ENCODE assay signal across 8 cellular contexts in genomic region chr15:60478633-60479360, GRCh38. TPM values are rescaled to one million over a fixed set of nuclear protein-coding genes. Genes with fewer than 3 reads are reported as not detected.
DNase-seq lines count a peak whose midpoint lies in the region; TF ChIP-seq lines count a peak whose summit lies in the region.

Gene ICE2, minus strand, starts transcription at chr15:60479142. Its CDS starts 1,165 bp downstream, at chr15:60477977.

- H3K9ac ChIP-seq in MM.1S (ENCODE audit: low read length) (peak within 1 kb of the TSS; percentile 93), neural cell (ENCODE audit: low read length) (peak within 1 kb of the TSS; percentile 89)

- peak within 1 kb of the TSS; percentile 85 for H3K4me3 ChIP-seq in HAP-1
- H3K4me3 ChIP-seq in MM.1S (ENCODE audit: low read length), result peak within 1 kb of the TSS; percentile 77
- peak within 1 kb of the TSS; percentile 86 for H3K4me3 ChIP-seq in fibroblast of villous mesenchyme (ENCODE audit: low read depth, low read length)
- H3K4me3 ChIP-seq in neural cell (ENCODE audit: low read length), result peak within 1 kb of the TSS; percentile 80
- H3K4me3 ChIP-seq in stomach, result peak within 1 kb of the TSS; percentile 62 to 76 (median 74)

- peaks cover 26% of the 10 kb centered on the region for H3K4me1 ChIP-seq in HAP-1
- peaks cover 27% of the 10 kb centered on the region for H3K4me1 ChIP-seq in MM.1S (ENCODE audit: low read length)
- H3K4me1 ChIP-seq in stomach, result peaks cover 21 to 58% (median 39%) of the 10 kb centered on the region in 4 donors

- peaks cover 40% of the 10 kb centered on the region for H3K79me2 ChIP-seq in MM.1S (ENCODE audit: low read length)
- H3K79me2 ChIP-seq in neural cell (replicated peaks; ENCODE audit: insufficient read depth, low read length), result peaks cover 20% of the 10 kb centered on the region

- peak in 2 of 4 donors; percentile 79 to 80 for TF ChIP-seq POLR2A in stomach (IDR thresholded peaks at IDR 0.05)

- in situ Hi-C loops in G401 (cut with HindIII; ENCODE audit: low sequenced_read_pairs) (no loop called here), HAP-1 (cut with MboI; ENCODE audit: low sequenced_read_pairs) (no loop called here)

- peak; percentile 92 for DNase-seq in G401 (ENCODE audit: low spot score)
- DNase-seq in HAP-1 (ENCODE audit: low spot score in 2 of 2), result peak; percentile 92 to 97
- DNase-seq in MM.1S, result peak; percentile 97
- DNase-seq in SIG-M5 (lab: John Stamatoyannopoulos, UW), result peak; percentile 29
- peak; percentile 96 for DNase-seq in activated gamma-delta T cell treated with Interleukin-2 at 50 U/mL for 16 hours
- DNase-seq in fibroblast of villous mesenchyme (ENCODE audit: low read depth), result peak; percentile 96
- DNase-seq in stomach, result peak; percentile 98

- intact Hi-C loops in stomach (cut with DNase I; ENCODE audit: low total_unique reads), result no loop called here

- H3K4me2 ChIP-seq in MM.1S (ENCODE audit: low read depth, low read length), result peak within 1 kb of the TSS; percentile 89
- H3K4me2 ChIP-seq in neural cell (ENCODE audit: low read length), result peak within 1 kb of the TSS; percentile 87

- H3F3A ChIP-seq in MM.1S (ENCODE audit: insufficient read depth, low read length) (peaks cover 12% of the 10 kb centered on the region), neural cell (ENCODE audit: insufficient read depth, low read length, poor library complexity, severe bottlenecking) (no peaks in the 10 kb centered on the region)

- peak; percentile 75 for TF ChIP-seq EP300 in neural cell (conservative IDR thresholded peaks at IDR 0.05; ENCODE audit: poor library complexity, severe bottlenecking)
- no peak for TF ChIP-seq EP300 in stomach (IDR thresholded peaks at IDR 0.05)

- H3K27ac ChIP-seq in MM.1S (ENCODE audit: low read length) (peak within 1 kb of the TSS; percentile 84), neural cell (ENCODE audit: low read length) (peak within 1 kb of the TSS; percentile 92), stomach (peak within 1 kb of the TSS; percentile 94 to 96 (median 95))

- H4K20me1 ChIP-seq in MM.1S (ENCODE audit: insufficient read depth, low read length) (no peaks in the 10 kb centered on the region), neural cell (ENCODE audit: insufficient read depth) (no peaks in the 10 kb centered on the region)

- H3K27me3 ChIP-seq in HAP-1 (ENCODE audit: low read depth), result no peaks in the 10 kb centered on the region
- no peaks in the 10 kb centered on the region for H3K27me3 ChIP-seq in MM.1S (replicated peaks; ENCODE audit: insufficient read depth, low read length)
- no peaks in the 10 kb centered on the region for H3K27me3 ChIP-seq in neural cell (ENCODE audit: insufficient read depth, low read depth, low read length)
- no peaks in the 10 kb centered on the region for H3K27me3 ChIP-seq in stomach

- H2AFZ ChIP-seq in MM.1S (ENCODE audit: low read length), result peak within 1 kb of the TSS; percentile 61
- H2AFZ ChIP-seq in neural cell (ENCODE audit: low read depth, low read length), result peak within 1 kb of the TSS; percentile 99

- peak; percentile 33 for TF ChIP-seq RAD21 in neural cell (conservative IDR thresholded peaks at IDR 0.05)

- H3K36me3 ChIP-seq in HAP-1 (replicated peaks), result peaks cover 17% of the 10 kb centered on the region
- no peaks in the 10 kb centered on the region; the same call in 1 of the 2 replicates for H3K36me3 ChIP-seq in MM.1S (replicated peaks; ENCODE audit: insufficient read depth, low read length)
- H3K36me3 ChIP-seq in neural cell (ENCODE audit: insufficient read depth, low read length), result no peaks in the 10 kb centered on the region
- peaks cover 0 to 18% (median 12%) of the 10 kb centered on the region in 4 donors for H3K36me3 ChIP-seq in stomach

- 0% methylated on average over 42 to 57 of the region's 57 CpGs for WGBS in stomach, 5 donors

- H3K9me3 ChIP-seq in HAP-1 (no peaks in the 10 kb centered on the region), MM.1S (replicated peaks; ENCODE audit: insufficient read depth, low read length) (no peaks in the 10 kb centered on the region), neural cell (ENCODE audit: low read length) (no peaks in the 10 kb centered on the region), stomach (no peaks in the 10 kb centered on the region)

- H3K9me2 ChIP-seq in MM.1S (replicated peaks; ENCODE audit: insufficient read depth, low read length), result no peaks in the 10 kb centered on the region
- H3K9me2 ChIP-seq in neural cell (ENCODE audit: insufficient read depth, low read length), result no peaks in the 10 kb centered on the region

- 0 out of 2 replicates have a peak, but pooled peaks have one; percentile 5 for TF ChIP-seq CTCF in MM.1S (IDR thresholded peaks at IDR 0.05; ENCODE audit: low read length)
- TF ChIP-seq CTCF in fibroblast of villous mesenchyme (IDR thresholded peaks at IDR 0.05; ENCODE audit: insufficient read depth, low read depth, low read length), result no peak
- TF ChIP-seq CTCF in neural cell (IDR thresholded peaks at IDR 0.05; ENCODE audit: poor library complexity, severe bottlenecking), result peak; percentile 57
- TF ChIP-seq CTCF in stomach (IDR thresholded peaks at IDR 0.05), result no peak

TF ChIP-seq in neural cell, 6 proteins besides CTCF, POLR2A, EP300 and RAD21:
- TF ChIP-seq TAF1 (IDR thresholded peaks at IDR 0.05; ENCODE audit: low read depth), result no peak
- TF ChIP-seq REST (IDR thresholded peaks at IDR 0.05; ENCODE audit: borderline replicate concordance), result peak; percentile 78
- TF ChIP-seq POLR2AphosphoS5 (IDR thresholded peaks at IDR 0.05), result peak; percentile 98
- peak; percentile 94 for TF ChIP-seq MXI1 (conservative IDR thresholded peaks at IDR 0.05; ENCODE audit: poor library complexity, severe bottlenecking)
- TF ChIP-seq EZH2 (IDR thresholded peaks at IDR 0.05; ENCODE audit: borderline replicate concordance, insufficient read depth, low read length, poor library complexity, severe bottlenecking), result no peak
- TF ChIP-seq SMC3 (conservative IDR thresholded peaks at IDR 0.05; ENCODE audit: poor library complexity), result peak; percentile 42

RNA-seq across cellular contexts. Expression of gene ICE2, which starts in this region (rescaled TPM):
- total RNA-seq in G401 (2014; rRNA removed; shearing (Covaris generic)), result 13.3 and 16.6 TPM in 2 replicates
- total RNA-seq in fibroblast of villous mesenchyme, result 28.7 and 31.1 TPM in 2 replicates
- 29.8 and 34.0 TPM in 2 replicates for polyA plus RNA-seq in neural cell
- 60.6 and 61.7 TPM in 2 replicates for polyA minus RNA-seq in neural cell
- 100 to 1,000 TPM in 1 of 5 donors, 10 to 100 TPM in 4; 17.4 to 127 (median 41.9) TPM for total RNA-seq in stomach
- 10 to 100 TPM; 10.5 to 30.9 (median 10.9) TPM for polyA plus RNA-seq in stomach

Comparison
In these comparisons a context has a peak if more than half of its experiments do, and no peak if none do; other contexts are left out.
1. Peak in every context shown above with its lines: DNase-seq, H3K4me3 ChIP-seq and H3K27ac ChIP-seq.
2. DNase-seq: peak in every context shown above with its lines; median percentile 98 in stomach; 97 in MM.1S; 96 in activated gamma-delta T cell treated with Interleukin-2 at 50 U/mL for 16 hours; 96 in fibroblast of villous mesenchyme; 94 in HAP-1; 92 in G401; 29 in SIG-M5.
3. CTCF ChIP-seq: peak in MM.1S (single experiment) and neural cell (single experiment); none in fibroblast of villous mesenchyme (single experiment) and stomach (0 of 7).